ENCODE assay signal across 8 cellular contexts in genomic region chr5:41925555-41925946, GRCh38. TPM values are rescaled to one million over a fixed set of nuclear protein-coding genes. Genes with fewer than 3 reads are reported as not detected.
DNase-seq lines count a peak whose midpoint lies in the region; ATAC-seq and TF ChIP-seq lines count a peak whose summit lies in the region.

No MANE protein-coding gene starts in this region.

- H3K4me1 ChIP-seq in BE2C (no peaks in the 10 kb centered on the region), stomach (peaks cover 0 to 21% (median 9%) of the 10 kb centered on the region in 4 donors)

- H3K4me2 ChIP-seq in SU-DHL-6 (ENCODE audit: low read depth, low read length, poor library complexity, severe bottlenecking) = peak overlapping the region; percentile 66

- TF ChIP-seq EP300 in stomach (IDR thresholded peaks at IDR 0.05) = no peak

- H3K9ac ChIP-seq in SU-DHL-6 (ENCODE audit: low read length) = peak overlapping the region; percentile 88

- H3K27ac ChIP-seq in SU-DHL-6 (ENCODE audit: low read depth, low read length) (peak overlapping the region; percentile 62), dorsolateral prefrontal cortex (peak overlapping the region; percentile 35 to 97 (median 87)), stomach (peak overlapping the region; percentile 92 to 98 (median 96))

- DNase-seq in BE2C = no peak
- peak in 5 of 10 donors; percentile 12 to 49 (median 27) for DNase-seq in dorsolateral prefrontal cortex
- DNase-seq in lung microvascular endothelial cell (ENCODE audit: low read depth in 2 of 2) = peak; percentile 66 to 76
- DNase-seq in stomach = peak; percentile 27

- peaks cover 4% of the 10 kb centered on the region; the same call in 1 of the 2 replicates for H3K27me3 ChIP-seq in BE2C
- no peaks in the 10 kb centered on the region for H3K27me3 ChIP-seq in SU-DHL-6 (ENCODE audit: low read length)
- H3K27me3 ChIP-seq in dorsolateral prefrontal cortex = no peaks in the 10 kb centered on the region
- no peaks in the 10 kb centered on the region for H3K27me3 ChIP-seq in stomach

- peak overlapping the region; percentile 87 for H2AFZ ChIP-seq in SU-DHL-6 (ENCODE audit: low read depth, low read length, severe bottlenecking)

- TF ChIP-seq CTCF in BE2C (IDR thresholded peaks at IDR 0.05; ENCODE audit: low read depth, low read length) (no peak), SU-DHL-6 (IDR thresholded peaks at IDR 0.05; ENCODE audit: insufficient read depth, low read length, poor library complexity, severe bottlenecking) (no peak), dorsolateral prefrontal cortex (IDR thresholded peaks at IDR 0.05 in 54 of 56, conservative IDR thresholded peaks at IDR 0.05 in 2 of 56; ENCODE audit: low read depth in 1 of 56, partially characterized antibody in 56 of 56) (no peak), stomach (IDR thresholded peaks at IDR 0.05) (no peak)

- H3K36me3 ChIP-seq in BE2C = no peaks in the 10 kb centered on the region; the same call in 1 of the 2 replicates
- peaks cover 3% of the 10 kb centered on the region; the same call in 1 of the 2 replicates for H3K36me3 ChIP-seq in SU-DHL-6 (ENCODE audit: low read length)
- H3K36me3 ChIP-seq in stomach = peaks cover 0 to 17% (median 14%) of the 10 kb centered on the region in 4 donors

- no peaks in the 10 kb centered on the region for H3K9me2 ChIP-seq in SU-DHL-6 (replicated peaks; ENCODE audit: insufficient read depth, low read length)

- H3F3A ChIP-seq in SU-DHL-6 (ENCODE audit: insufficient read depth) = peaks cover 38% of the 10 kb centered on the region

- H4K20me1 ChIP-seq in SU-DHL-6 (ENCODE audit: low read depth, low read length) = no peaks in the 10 kb centered on the region

- no peak for TF ChIP-seq POLR2A in stomach (IDR thresholded peaks at IDR 0.05)

- ATAC-seq in GM18907 (IDR thresholded peaks at IDR 0.05; ENCODE audit: unreplicated experiment) (peak; percentile 30), HG03432 (IDR thresholded peaks at IDR 0.05; ENCODE audit: unreplicated experiment) (peak; percentile 42), GM18520 (IDR thresholded peaks at IDR 0.05; ENCODE audit: unreplicated experiment) (no peak)

- intact Hi-C loops in dorsolateral prefrontal cortex (cut with DNase I) = loop anchor here in 1 of 2 donors (1.0 to 2.0 kb wide), 2 partner anchors 21 to 69 kb away; partner anchors contain the start of gene RIMOC1
- intact Hi-C loops in stomach (cut with DNase I; ENCODE audit: low total_unique reads) = no loop called here

- H3K9me3 ChIP-seq in BE2C = no peaks in the 10 kb centered on the region
- H3K9me3 ChIP-seq in SU-DHL-6 (ENCODE audit: insufficient read depth, low read length) = no peaks in the 10 kb centered on the region
- no peaks in the 10 kb centered on the region for H3K9me3 ChIP-seq in stomach

- WGBS in stomach, 5 donors = 0 to 1% (median 0%) methylated on average over 3 to 18 of the region's 18 CpGs

- H3K4me3 ChIP-seq in BE2C (ENCODE audit: low read depth, low read length) (peak overlapping the region; percentile 75), SU-DHL-6 (ENCODE audit: insufficient read depth, low read length, poor library complexity, severe bottlenecking) (peak overlapping the region; percentile 68), dorsolateral prefrontal cortex (peak overlapping the region; percentile 64 to 93 (median 81)), stomach (peak overlapping the region; percentile 57 to 83 (median 72))

- no peaks in the 10 kb centered on the region for H3K79me2 ChIP-seq in SU-DHL-6 (ENCODE audit: insufficient read depth, low read length)

RNA-seq across cellular contexts. Expression of gene FBXO4, which starts 0.5 kb away (rescaled TPM):
- polyA plus RNA-seq in BE2C (2012; ENCODE audit: insufficient read depth, insufficient read length, low read depth) = 3.4 TPM
- total RNA-seq in dorsolateral prefrontal cortex = 10 to 100 TPM in 33 of 120 experiments, 1 to 10 TPM in 87; 4.3 to 17.0 (median 8.6) TPM
- 5.2 and 7.2 TPM in 2 replicates for total RNA-seq in lung microvascular endothelial cell
- total RNA-seq in stomach = 10 to 100 TPM in 3 of 5 donors, not detected in 2; 21.0 to 35.2 (median 25.8) TPM
- 10 to 100 TPM in 1 of 3 donors, 1 to 10 TPM in 2; 9.2 to 12.7 (median 9.4) TPM for polyA plus RNA-seq in stomach

RNA-seq across cellular contexts. Expression of gene RIMOC1, which starts 21.4 kb away (rescaled TPM):
- polyA plus RNA-seq in BE2C (2012; ENCODE audit: insufficient read depth, insufficient read length, low read depth) = 4.5 TPM
- total RNA-seq in dorsolateral prefrontal cortex (10 to 100 TPM; 23.2 to 54.9 (median 37.9) TPM), lung microvascular endothelial cell (8.9 and 10.7 TPM in 2 replicates), stomach (10 to 100 TPM in 3 of 5 donors, 1 to 10 TPM in 2; 5.8 to 33.8 (median 21.2) TPM)
- polyA plus RNA-seq in stomach = 1 to 10 TPM; 5.6 to 7.3 (median 6.8) TPM

RNA-seq across cellular contexts. Expression of gene OXCT1, which starts 55.3 kb away (rescaled TPM):
- polyA plus RNA-seq in BE2C (2012; ENCODE audit: insufficient read depth, insufficient read length, low read depth) = 9.4 TPM
- total RNA-seq in dorsolateral prefrontal cortex (100 to 1,000 TPM in 13 of 120 experiments, 10 to 100 TPM in 107; 34.8 to 117 (median 79.4) TPM), lung microvascular endothelial cell (12.9 and 21.8 TPM in 2 replicates), stomach (10 to 100 TPM in 4 of 5 donors, 1 to 10 TPM in 1; 4.1 to 33.3 (median 11.6) TPM)
- polyA plus RNA-seq in stomach = 10 to 100 TPM; 13.7 to 16.4 (median 15.9) TPM
